In genomic region chr5:89827960-89828359, GRCh38 we compare ENCODE assay signal across 25 cellular contexts.
"Had no signal": no experiment of that assay in that cellular context is flagged by ENCODE, and none has a peak within 500 bp of the region (broad histone marks: within the 10 kb centered on the region; RNA-seq: fewer than 3 reads in every experiment).

No MANE protein-coding gene starts in this region.

- H3K36me3 Mint-ChIP-seq: naive thymus-derived CD8-positive, alpha-beta T cell; type B pancreatic cell had no signal

- ATAC-seq: effector memory CD8-positive, alpha-beta T cell; left ventricle myocardium superior; lower lobe of right lung; naive thymus-derived CD8-positive, alpha-beta T cell; stimulated activated naive CD8-positive, alpha-beta T cell treated with anti-CD3 and anti-CD28 coated beads, Interleukin-15, amount 100 ng/mL, for 72 hours had no signal

- H3K27me3 Mint-ChIP-seq: effector memory CD8-positive, alpha-beta T cell; naive thymus-derived CD8-positive, alpha-beta T cell; progenitor cell of endocrine pancreas; stimulated activated naive CD8-positive, alpha-beta T cell treated with anti-CD3 and anti-CD28 coated beads, Interleukin-15, amount 100 ng/mL, for 72 hours; type B pancreatic cell had no signal

- H3K9me3 ChIP-seq: esophagus squamous epithelium, lower lobe of right lung, neutrophil, right atrium auricular region, sigmoid colon, suprapubic skin, thyroid gland had no signal

- H3K27ac ChIP-seq: coronary artery, esophagus squamous epithelium, lower lobe of right lung, neutrophil, parathyroid adenoma, right atrium auricular region, suprapubic skin, thyroid gland had no signal

- H3K4me1 ChIP-seq: esophagus squamous epithelium, lower lobe of right lung, parathyroid adenoma, right atrium auricular region, suprapubic skin, thyroid gland had no signal

- H3K9ac ChIP-seq: parathyroid adenoma had no signal

- H3K27ac Mint-ChIP-seq: effector memory CD8-positive, alpha-beta T cell; naive thymus-derived CD8-positive, alpha-beta T cell; nephron progenitor cell; progenitor cell of endocrine pancreas; stimulated activated naive CD8-positive, alpha-beta T cell treated with anti-CD3 and anti-CD28 coated beads, Interleukin-15, amount 100 ng/mL, for 72 hours; type B pancreatic cell had no signal

- H3K4me3 ChIP-seq: coronary artery, esophagus squamous epithelium, lower lobe of right lung, right atrium auricular region, suprapubic skin, thyroid gland had no signal

- H2AFZ ChIP-seq: parathyroid adenoma had no signal

- DNase-seq: dermis blood vessel endothelial cell; effector memory CD8-positive, alpha-beta T cell; erythroblast; esophagus squamous epithelium; foreskin melanocyte; left ventricle myocardium superior; lower lobe of right lung; naive thymus-derived CD8-positive, alpha-beta T cell; nephron progenitor cell; sigmoid colon; small intestine; stimulated activated CD4-positive, alpha-beta T cell treated with anti-CD3 and anti-CD28 coated beads, Interleukin-12 subunit alpha, Interleukin-12 subunit beta, amount 100 ng/mL, for 4 hours; stimulated activated CD4-positive, alpha-beta T cell treated with anti-CD3 and anti-CD28 coated beads, Interleukin-1b, Interleukin-23, amount 100 ng/mL, for 48 hours; stimulated activated CD4-positive, alpha-beta T cell treated with anti-CD3 and anti-CD28 coated beads, Interleukin-4, amount 100 ng/mL, for 1 hour; stimulated activated CD8-positive, alpha-beta memory T cell treated with anti-CD3 and anti-CD28 coated beads, Interleukin-4, amount 100 ng/mL, for 48 hours; stimulated activated naive CD4-positive, alpha-beta T cell; stimulated activated naive CD8-positive, alpha-beta T cell treated with anti-CD3 and anti-CD28 coated beads, Interleukin-15, amount 100 ng/mL, for 72 hours; thyroid gland had no signal

- H3K4me1 Mint-ChIP-seq: naive thymus-derived CD8-positive, alpha-beta T cell; nephron progenitor cell; stimulated activated naive CD8-positive, alpha-beta T cell treated with anti-CD3 and anti-CD28 coated beads, Interleukin-15, amount 100 ng/mL, for 72 hours had no signal

- H3K36me3 ChIP-seq: esophagus squamous epithelium, lower lobe of right lung, neutrophil, right atrium auricular region, sigmoid colon, suprapubic skin, thyroid gland had no signal

- H3K27me3 ChIP-seq: esophagus squamous epithelium, neutrophil, right atrium auricular region, sigmoid colon, suprapubic skin, thyroid gland had no signal

- H3K79me2 ChIP-seq: parathyroid adenoma had no signal

- H3K4me3 Mint-ChIP-seq: effector memory CD8-positive, alpha-beta T cell; naive thymus-derived CD8-positive, alpha-beta T cell; nephron progenitor cell; stimulated activated naive CD8-positive, alpha-beta T cell treated with anti-CD3 and anti-CD28 coated beads, Interleukin-15, amount 100 ng/mL, for 72 hours; type B pancreatic cell had no signal

- H3K9me3 Mint-ChIP-seq: nephron progenitor cell, type B pancreatic cell had no signal
